9 cellular contexts compared by ENCODE assay signal in genomic region chr3:166011771-166012170, GRCh38.
"Had no signal": no experiment of that assay in that cellular context is flagged by ENCODE, and none has a peak within 500 bp of the region (broad histone marks: within the 10 kb centered on the region; RNA-seq: fewer than 3 reads in every experiment).

No MANE protein-coding gene starts in this region.

- ATAC-seq: HepG2, K562 had no signal

- H3K4me2 ChIP-seq: KMS-11 had no signal

- H3K4me3 Mint-ChIP-seq: IgD-negative memory B cell had no signal

- H3K27ac Mint-ChIP-seq: IgD-negative memory B cell had no signal

- H3K9ac ChIP-seq: KMS-11 had no signal

- FAIRE-seq: HepG2, HTR-8/SVneo, K562 had no signal

- H3K27me3 Mint-ChIP-seq: IgD-negative memory B cell had no signal

- H3K36me3 Mint-ChIP-seq: IgD-negative memory B cell had no signal

- H3K27ac ChIP-seq: HL-60, KMS-11 had no signal

- DNase-seq: IMR-90, KBM-7, KG1 had no signal

- H3K4me3 ChIP-seq: K562 had no signal

- H3K4me1 Mint-ChIP-seq: IgD-negative memory B cell had no signal
